ENCODE assay signal across 21 cellular contexts in genomic region chr3:52557011-52557410, GRCh38.
"Had no signal": no experiment of that assay in that cellular context is flagged by ENCODE, and none has a peak within 500 bp of the region (broad histone marks: within the 10 kb centered on the region; RNA-seq: fewer than 3 reads in every experiment).

No MANE protein-coding gene starts in this region.

- H3K9me3 ChIP-seq: gastroesophageal sphincter, heart left ventricle, left ventricle myocardium inferior, testis, upper lobe of right lung had no signal

- H3K4me3 ChIP-seq: gastroesophageal sphincter, heart left ventricle, left ventricle myocardium inferior, testis, upper lobe of right lung had no signal

- H3K4me1 ChIP-seq: upper lobe of right lung had no signal

- H3K27me3 ChIP-seq: gastroesophageal sphincter, heart left ventricle, testis, upper lobe of right lung had no signal

- H3K27ac ChIP-seq: gastroesophageal sphincter, heart left ventricle, left ventricle myocardium inferior, testis, upper lobe of right lung had no signal

- DNase-seq: activated B cell treated with CpG ODN at 0.5 μM for 24 hours; activated CD4-positive, alpha-beta memory T cell treated with anti-CD3 and anti-CD28 coated beads, Interleukin-2, amount 10 ng/mL, durations not matched to agents 7 days and 5 days; activated CD4-positive, alpha-beta T cell treated with anti-CD3 and anti-CD28 coated beads for 4 hours; activated CD8-positive, alpha-beta memory T cell treated with anti-CD3 and anti-CD28 coated beads, Interleukin-2, amount 10 ng/mL, durations not matched to agents 7 days and 5 days; activated naive CD4-positive, alpha-beta T cell treated with Interleukin-2 at 50 U/mL for 16 hours; activated naive CD8-positive, alpha-beta T cell treated with anti-CD3 and anti-CD28 coated beads, Interleukin-2, amount 10 ng/mL, durations not matched to agents 7 days and 5 days; anterior cingulate cortex; cerebellar nuclear complex; cortex of kidney; effector CD4-positive, alpha-beta T cell; heart left ventricle; left ventricle myocardium inferior; mammary epithelial cell; natural killer cell; posterior cingulate gyrus; stimulated activated CD4-positive, alpha-beta T cell treated with anti-CD3 and anti-CD28 coated beads, Interleukin-2, amount 100 ng/mL, for 24 hours; stimulated activated naive CD8-positive, alpha-beta T cell treated with anti-CD3 and anti-CD28 coated beads, Interleukin-15, Interleukin-2, amounts not matched to agents 100 U/mL and 50 U/mL, for 24 hours; testis; upper lobe of right lung had no signal

- ATAC-seq: activated CD8-positive, alpha-beta memory T cell treated with anti-CD3 and anti-CD28 coated beads, Interleukin-2, amount 10 ng/mL, durations not matched to agents 7 days and 5 days; esophagus mucosa; gastroesophageal sphincter; heart left ventricle; natural killer cell; stimulated activated naive CD8-positive, alpha-beta T cell treated with anti-CD3 and anti-CD28 coated beads, Interleukin-15, Interleukin-2, amounts not matched to agents 100 U/mL and 50 U/mL, for 24 hours; upper lobe of right lung had no signal
